In the genomic region with DNA sequence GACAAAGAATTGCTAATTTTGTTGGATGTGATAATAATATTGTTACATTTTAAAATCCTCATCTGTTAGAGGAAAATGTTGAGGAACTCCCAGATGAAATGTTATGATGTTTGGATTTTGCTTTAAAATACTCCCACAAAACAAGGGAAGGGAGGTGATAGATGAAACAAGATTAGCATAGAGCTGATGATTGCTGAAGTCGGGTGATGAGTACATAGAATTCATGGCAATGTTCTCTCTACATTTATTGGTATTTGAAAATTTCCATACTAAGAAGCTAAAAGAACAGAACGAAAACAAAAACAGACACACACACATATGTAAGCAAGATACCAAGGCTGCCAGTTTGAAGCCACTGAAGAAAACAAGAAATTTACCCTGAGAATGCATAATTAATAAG, we compare ENCODE assay signal across 8 cellular contexts. TPM values are rescaled to one million over a fixed set of nuclear protein-coding genes. Genes with fewer than 3 reads are reported as not detected.
A peak's percentile ranks its signal among the peaks of the same experiment; 100 is the strongest.
DNase-seq lines count a peak whose midpoint lies in the region; FAIRE-seq and TF ChIP-seq lines count a peak whose summit lies in the region.

No MANE protein-coding gene starts in this region.

- peak; percentile 43 for FAIRE-seq in endothelial cell of umbilical vein (lab: Jason Lieb, UNC)
- FAIRE-seq in GM12891 (lab: Jason Lieb, UNC), result no peak

- H3K9me1 ChIP-seq in endothelial cell of umbilical vein (replicated peaks; ENCODE audit: control insufficient read depth, extremely low read depth, insufficient read depth, low read length), result no peaks in the 10 kb centered on the region

- no peak for TF ChIP-seq CTCF in OCI-LY3 (IDR thresholded peaks at IDR 0.05; ENCODE audit: low read depth, low read length)
- no peak for TF ChIP-seq CTCF in endothelial cell of umbilical vein (IDR thresholded peaks at IDR 0.05; ENCODE audit: extremely low read depth in 1 of 2, insufficient read depth in 1 of 2, low read depth in 1 of 2, low read length in 2 of 2)
- TF ChIP-seq CTCF in neural crest cell (conservative IDR thresholded peaks at IDR 0.05), result no peak

- no peaks in the 10 kb centered on the region for H3K9me3 ChIP-seq in BLaER1 treated with 17β-estradiol and CSF1 and Interleukin-3, amounts not matched to agents 10 nM and 100 nM (replicated peaks in 1 of 11)
- H3K9me3 ChIP-seq in OCI-LY3 (ENCODE audit: insufficient read depth, low read length), result no peaks in the 10 kb centered on the region
- H3K9me3 ChIP-seq in endothelial cell of umbilical vein (replicated peaks; ENCODE audit: control insufficient read depth, insufficient read depth, low read length), result no peaks in the 10 kb centered on the region

- CTCF ChIA-PET in endothelial cell of umbilical vein (lab: Charles Lee), result interaction anchor here (0.7 to 4.1 kb wide), 9 partner anchors 9 to 491 kb away, joined by 3 to 49 read pairs (median 9); a partner anchor contains a TSS

- H3K9ac ChIP-seq in BLaER1 treated with 17β-estradiol and CSF1 and Interleukin-3, amounts not matched to agents 10 nM and 100 nM, result 0 out of 22 replicates have a peak overlapping the region, but pooled peaks of 1 of the 11 experiments have one; percentile 95
- H3K9ac ChIP-seq in OCI-LY3 (ENCODE audit: low read length), result no peak overlapping the region
- H3K9ac ChIP-seq in endothelial cell of umbilical vein (replicated peaks; ENCODE audit: extremely low read depth, insufficient read depth, low read length), result peak overlapping the region; percentile 96

- POLR2A ChIA-PET in endothelial cell of umbilical vein (lab: Charles Lee), result interaction anchor here (1.0 to 1.2 kb wide), 3 partner anchors 25 to 72 kb away, joined by 3 to 4 read pairs (median 3); a partner anchor contains a TSS

- no peaks in the 10 kb centered on the region for H3K36me3 ChIP-seq in BLaER1 treated with 17β-estradiol and CSF1 and Interleukin-3, amounts not matched to agents 10 nM and 100 nM
- H3K36me3 ChIP-seq in OCI-LY3 (replicated peaks; ENCODE audit: low read depth, low read length) (no peaks in the 10 kb centered on the region), endothelial cell of umbilical vein (ENCODE audit: control insufficient read depth in 2 of 2, extremely low read depth in 1 of 2, insufficient read depth in 2 of 2, low read length in 2 of 2) (peaks cover 0 to 2% of the 10 kb centered on the region in 2 experiments)

- H3K4me1 Mint-ChIP-seq in neural crest cell, result peaks cover 41% of the 10 kb centered on the region

- intact Hi-C loops in endothelial cell of umbilical vein (cut with micrococcal nuclease), result loop anchor here (10.0 kb wide), 2 partner anchors 351 to 479 kb away; a partner anchor contains a TSS

- peak overlapping the region; percentile 98 for H3K4me3 Mint-ChIP-seq in neural crest cell

- peaks cover 25% of the 10 kb centered on the region for H3K36me3 Mint-ChIP-seq in neural crest cell (ENCODE audit: low read depth)

- H3K27me3 Mint-ChIP-seq in neural crest cell (ENCODE audit: low read depth), result peaks cover 13% of the 10 kb centered on the region

- H3K9me3 Mint-ChIP-seq in neural crest cell, result peaks cover 4% of the 10 kb centered on the region

- H3K27me3 ChIP-seq in BLaER1 treated with 17β-estradiol and CSF1 and Interleukin-3, amounts not matched to agents 10 nM and 100 nM, result peaks cover 0 to 29% (median 0%) of the 10 kb centered on the region in 11 experiments; a peak in 7 of 22 replicates
- H3K27me3 ChIP-seq in OCI-LY3 (ENCODE audit: low read depth, low read length), result no peaks in the 10 kb centered on the region
- H3K27me3 ChIP-seq in endothelial cell of umbilical vein (ENCODE audit: control insufficient read depth in 2 of 2, insufficient read depth in 2 of 2, low read length in 2 of 2), result no peaks in the 10 kb centered on the region

- peaks cover 9 to 25% (median 15%) of the 10 kb centered on the region in 10 experiments; a peak in 19 of 20 replicates for H3K4me1 ChIP-seq in BLaER1 treated with 17β-estradiol and CSF1 and Interleukin-3, amounts not matched to agents 10 nM and 100 nM
- peaks cover 10% of the 10 kb centered on the region; the same call in 1 of the 2 replicates for H3K4me1 ChIP-seq in OCI-LY3 (ENCODE audit: low read length)
- peaks cover 13% of the 10 kb centered on the region for H3K4me1 ChIP-seq in endothelial cell of umbilical vein (ENCODE audit: control insufficient read depth, extremely low read depth, insufficient read depth, low read length)

- H3K79me2 ChIP-seq in OCI-LY3 (ENCODE audit: low read length), result no peaks in the 10 kb centered on the region
- peaks cover 3% of the 10 kb centered on the region for H3K79me2 ChIP-seq in endothelial cell of umbilical vein (ENCODE audit: control insufficient read depth, insufficient read depth, low read length)

- dilution Hi-C loops in endothelial cell of umbilical vein (cut with MboI; ENCODE audit: extremely low pct_ligation_motif_present, low sequenced_read_pairs), result no loop called here

- H3K27ac ChIP-seq in BLaER1 treated with 17β-estradiol and CSF1 and Interleukin-3, amounts not matched to agents 10 nM and 100 nM, result no peak overlapping the region
- H3K27ac ChIP-seq in OCI-LY3 (ENCODE audit: low read length), result no peak overlapping the region
- H3K27ac ChIP-seq in endothelial cell of umbilical vein (ENCODE audit: insufficient read depth, low read depth, low read length), result peak overlapping the region; percentile 85

- peak; percentile 27 for DNase-seq in endothelial cell of umbilical vein (ENCODE audit: low read depth, low spot score)
- DNase-seq in neural crest cell (ENCODE audit: low read depth, low spot score), result no peak
- DNase-seq in NCI-H2196 treated with DMSO at 0.1 percent for 48 hours (lab: John Stamatoyannopoulos, UW; ENCODE audit: unreplicated experiment), result no peak
- DNase-seq in GM12891 (ENCODE audit: insufficient read length, low spot score), result no peak
- no peak for DNase-seq in NCI-H2107 (lab: John Stamatoyannopoulos, UW)
- DNase-seq in ecto neural progenitor cell (ENCODE audit: low spot score), result no peak

- H3K27ac Mint-ChIP-seq in neural crest cell (ENCODE audit: unreplicated experiment), result peak overlapping the region; percentile 99

- H4K20me1 ChIP-seq in BLaER1 treated with 17β-estradiol and CSF1 and Interleukin-3, amounts not matched to agents 10 nM and 100 nM, result 0 out of 22 replicates have a peak, but pooled peaks cover 0 to 5% (median 0%) of the 10 kb centered on the region in 11 experiments
- H4K20me1 ChIP-seq in OCI-LY3 (ENCODE audit: insufficient read depth, low read length) (no peaks in the 10 kb centered on the region), endothelial cell of umbilical vein (replicated peaks; ENCODE audit: control insufficient read depth, extremely low read depth, insufficient read depth, low read length) (no peaks in the 10 kb centered on the region)

- no TSS peak for BruUV-seq in endothelial cell of umbilical vein (replicated peaks; lab: Mats Ljungman, UMichigan)

- H2AFZ ChIP-seq in OCI-LY3 (ENCODE audit: low read depth, low read length), result no peak overlapping the region
- H2AFZ ChIP-seq in endothelial cell of umbilical vein (ENCODE audit: low read depth, low read length), result peak overlapping the region; percentile 94

- TF ChIP-seq POLR2A in endothelial cell of umbilical vein (IDR thresholded peaks at IDR 0.05; ENCODE audit: low read depth, low read length) (no peak), GM12891 (IDR thresholded peaks at IDR 0.05; ENCODE audit: low read depth, low read length) (no peak)

- H3K4me2 ChIP-seq in BLaER1 treated with 17β-estradiol and CSF1 and Interleukin-3, amounts not matched to agents 10 nM and 100 nM, result peak overlapping the region in 9 of 11 experiments; percentile 69 to 91 (median 87); a peak in 8 of 22 replicates
- peak overlapping the region; percentile 81 for H3K4me2 ChIP-seq in OCI-LY3 (ENCODE audit: low read length)
- H3K4me2 ChIP-seq in endothelial cell of umbilical vein (ENCODE audit: insufficient read depth, low read length), result peak overlapping the region; percentile 86

- no peak overlapping the region for H3K4me3 ChIP-seq in BLaER1 treated with 17β-estradiol and CSF1 and Interleukin-3, amounts not matched to agents 10 nM and 100 nM
- H3K4me3 ChIP-seq in OCI-LY3 (ENCODE audit: low read length) (no peak overlapping the region), endothelial cell of umbilical vein (replicated peaks in 1 of 3; ENCODE audit: insufficient read depth in 1 of 3, low read depth in 1 of 3, low read length in 3 of 3) (peak overlapping the region in 2 of 3 experiments; percentile 77 to 89)

TF ChIP-seq in endothelial cell of umbilical vein, 7 proteins besides CTCF, POLR2A, EP300 and RAD21 (continues in another document):
- TF ChIP-seq, protein P1, sequence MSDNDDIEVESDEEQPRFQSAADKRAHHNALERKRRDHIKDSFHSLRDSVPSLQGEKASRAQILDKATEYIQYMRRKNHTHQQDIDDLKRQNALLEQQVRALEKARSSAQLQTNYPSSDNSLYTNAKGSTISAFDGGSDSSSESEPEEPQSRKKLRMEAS (IDR thresholded peaks at IDR 0.05; ENCODE audit: insufficient read depth, insufficient read length), result no peak
- no peak for TF ChIP-seq JUN (IDR thresholded peaks at IDR 0.05; ENCODE audit: borderline replicate concordance, insufficient read depth, insufficient read length, low read depth)
- no peak for TF ChIP-seq FOS (IDR thresholded peaks at IDR 0.05; ENCODE audit: borderline replicate concordance, insufficient read depth, low read length)
- no peak for TF ChIP-seq MYC (IDR thresholded peaks at IDR 0.05; ENCODE audit: low read depth, low read length)

TF ChIP-seq in GM12891, 5 proteins besides CTCF, POLR2A, EP300 and RAD21:
- no peak for TF ChIP-seq TAF1 (IDR thresholded peaks at IDR 0.05; ENCODE audit: low read depth, low read length)
- no peak for TF ChIP-seq POU2F2 (IDR thresholded peaks at IDR 0.05; ENCODE audit: low read depth, low read length)
- TF ChIP-seq PAX5 (IDR thresholded peaks at IDR 0.05; ENCODE audit: insufficient read depth, low read length, severe bottlenecking), result no peak
- no peak for TF ChIP-seq POLR2AphosphoS5 (IDR thresholded peaks at IDR 0.05; ENCODE audit: low read depth, low read length)
- no peak for TF ChIP-seq SPI1 (IDR thresholded peaks at IDR 0.05; ENCODE audit: low read depth, low read length)

RNA-seq across cellular contexts. Expression of a gene that starts 1.6 kb away (rescaled TPM):
- 15.0 and 17.9 TPM in 2 replicates for total RNA-seq in endothelial cell of umbilical vein
- 15.6 and 24.6 TPM in 2 replicates for polyA plus RNA-seq in endothelial cell of umbilical vein
- polyA plus RNA-seq in endothelial cell of umbilical vein (2011; cell fraction: cytosol; rRNA removed), result 27.1 and 27.4 TPM in 2 replicates
- polyA plus RNA-seq in endothelial cell of umbilical vein (2011; cell fraction: nucleus; rRNA removed), result 29.6 and 38.3 TPM in 2 replicates
- polyA plus RNA-seq in endothelial cell of umbilical vein (2012), result 24.1 and 33.0 TPM in 2 replicates
- 9.7 and 13.1 TPM in 2 replicates for polyA minus RNA-seq in endothelial cell of umbilical vein
- polyA minus RNA-seq in endothelial cell of umbilical vein (2011; cell fraction: cytosol; rRNA and poly(A)+ RNA removed), result not detected
- 4.4 and 8.1 TPM in 2 replicates for polyA minus RNA-seq in endothelial cell of umbilical vein (2011; cell fraction: nucleus; rRNA and poly(A)+ RNA removed)
- total RNA-seq in neural crest cell, result 69.1 and 70.7 TPM in 2 replicates
- 2.7 TPM for polyA plus RNA-seq in GM12891 (2012; ENCODE audit: low read depth, missing spikeins)

Comparison
In these comparisons a context has a peak if more than half of its experiments do, and no peak if none do; other contexts are left out.
1. H3K4me3 ChIP-seq: peak in endothelial cell of umbilical vein (2 of 3); none in BLaER1 treated with 17β-estradiol and CSF1 and Interleukin-3, amounts not matched to agents 10 nM and 100 nM (0 of 10) and OCI-LY3 (single experiment).
2. Peak in every context shown above with its lines, with median percentiles within 50 percentile points of each other: H3K4me2 ChIP-seq.